Comparison of ENCODE assay signal across 8 cellular contexts in the genomic region with DNA sequence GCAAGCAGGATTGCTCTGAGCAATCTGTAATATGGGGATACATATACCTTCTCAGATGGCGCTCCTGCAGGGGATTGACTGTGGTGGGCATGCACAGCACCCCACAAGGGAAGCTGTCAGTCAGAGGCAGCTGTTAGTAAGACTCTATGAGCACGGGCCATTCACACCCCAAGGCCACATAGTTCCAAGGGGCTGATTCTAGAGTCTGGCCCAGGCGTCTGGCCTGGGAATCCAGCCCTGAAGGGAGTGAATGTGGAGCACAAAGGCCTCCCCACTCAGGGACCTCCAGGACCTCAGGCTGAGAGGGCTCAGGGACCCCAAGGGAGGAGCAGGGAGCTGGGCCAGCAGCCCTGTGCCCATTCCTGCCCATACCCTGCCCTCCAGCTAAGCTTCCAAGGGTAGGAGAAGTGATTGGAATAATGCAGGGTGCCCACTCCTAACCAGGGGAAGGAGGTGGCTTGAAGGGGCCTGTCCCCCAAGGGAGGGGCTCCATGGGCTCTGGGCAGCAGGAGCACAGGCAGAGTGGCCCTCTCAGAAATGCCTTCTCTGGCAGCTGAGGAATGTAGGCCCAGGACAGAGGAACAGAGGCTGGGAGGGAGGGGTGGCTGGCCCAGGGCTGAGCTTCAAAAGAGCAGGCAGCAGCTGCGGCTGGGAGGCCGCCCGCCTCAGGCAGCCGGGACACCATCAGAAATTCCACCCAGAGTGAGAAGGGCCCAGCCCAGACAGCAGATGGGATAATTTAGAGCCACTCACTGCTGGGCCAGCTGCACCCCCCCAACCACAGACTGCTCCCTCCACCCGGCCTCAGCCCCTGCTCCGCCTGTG. TPM values are rescaled to one million over a fixed set of nuclear protein-coding genes. Genes with fewer than 3 reads are reported as not detected.
DNase-seq lines count a peak whose midpoint lies in the region; ATAC-seq and TF ChIP-seq lines count a peak whose summit lies in the region.

No MANE protein-coding gene starts in this region.

- DNase-seq in HT-29 (ENCODE audit: low spot score) = peak; percentile 60
- DNase-seq in astrocyte of the spinal cord (ENCODE audit: low read depth, low spot score) = peak; percentile 71
- DNase-seq in iris pigment epithelial cell (ENCODE audit: low read depth) = peak; percentile 59
- no peak for DNase-seq in spleen
- no peak for DNase-seq in BE2C

- in situ Hi-C loops in astrocyte of the spinal cord (cut with HindIII; ENCODE audit: low sequenced_read_pairs) = no loop called here

- H3K9me3 ChIP-seq in spleen (no peaks in the 10 kb centered on the region), BE2C (no peaks in the 10 kb centered on the region)

- H3K4me3 ChIP-seq in astrocyte of the spinal cord (ENCODE audit: low read depth, low read length) (no peak overlapping the region), spleen (no peak overlapping the region), BE2C (ENCODE audit: low read depth, low read length) (no peak overlapping the region)

- peak overlapping the region in 7 of 8 donors; percentile 29 to 86 (median 73) for H3K27ac ChIP-seq in spleen

- ATAC-seq in GM21447 (IDR thresholded peaks at IDR 0.05; ENCODE audit: unreplicated experiment) = no peak
- ATAC-seq in HG03039 (IDR thresholded peaks at IDR 0.05; ENCODE audit: unreplicated experiment) = no peak
- ATAC-seq in HG02840 (IDR thresholded peaks at IDR 0.05; ENCODE audit: low FRiP score, unreplicated experiment) = no peak

- H3K36me3 ChIP-seq in spleen (no peaks in the 10 kb centered on the region), BE2C (no peaks in the 10 kb centered on the region)

- TF ChIP-seq CTCF in astrocyte of the spinal cord (IDR thresholded peaks at IDR 0.05; ENCODE audit: low read depth, low read length) (no peak), spleen (IDR thresholded peaks at IDR 0.05 in 8 of 11, conservative IDR thresholded peaks at IDR 0.05 in 3 of 11) (no peak), BE2C (IDR thresholded peaks at IDR 0.05; ENCODE audit: low read depth, low read length) (no peak)

- intact Hi-C loops in spleen (cut with DNase I; ENCODE audit: low total_unique reads) = loop anchor here (10.0 kb wide), 1 partner anchor 216 kb away; no protein-coding TSS in a partner anchor

- WGBS in spleen, 5 donors = 70 to 83% (median 79%) methylated on average over 4 to 9 of the region's 9 CpGs

- H3K4me1 ChIP-seq in spleen (peaks cover 28 to 93% (median 51%) of the 10 kb centered on the region in 6 donors), BE2C (no peaks in the 10 kb centered on the region)

- TF ChIP-seq POLR2A in spleen (IDR thresholded peaks at IDR 0.05) = no peak

- H3K27me3 ChIP-seq in spleen (replicated peaks in 1 of 7) (no peaks in the 10 kb centered on the region), BE2C (no peaks in the 10 kb centered on the region)

RNA-seq across cellular contexts. Expression of gene MRPS23, which starts 48.9 kb away (rescaled TPM):
- total RNA-seq in HT-29 (2014; rRNA removed; shearing (Covaris generic)) = 39.9 and 52.7 TPM in 2 replicates
- total RNA-seq in spleen = 10 to 100 TPM in 6 of 7 donors, 1 to 10 TPM in 1; 7.3 to 26.4 (median 22.4) TPM
- 10 to 100 TPM; 13.9 to 29.2 (median 28.6) TPM for polyA plus RNA-seq in spleen
- 156 TPM for polyA plus RNA-seq in BE2C (2012; ENCODE audit: insufficient read depth, insufficient read length, low read depth)

RNA-seq across cellular contexts. Expression of gene CUEDC1, which starts 56.5 kb away (rescaled TPM):
- total RNA-seq in HT-29 (2014; rRNA removed; shearing (Covaris generic)) = 37.6 and 45.5 TPM in 2 replicates
- total RNA-seq in spleen = 10 to 100 TPM; 13.2 to 23.5 (median 16.7) TPM
- polyA plus RNA-seq in spleen = 10 to 100 TPM in 1 of 3 donors, 1 to 10 TPM in 2; 5.4 to 15.7 (median 5.4) TPM
- 19.9 TPM for polyA plus RNA-seq in BE2C (2012; ENCODE audit: insufficient read depth, insufficient read length, low read depth)

Comparison
In these comparisons a context has a peak if more than half of its experiments do, and no peak if none do; other contexts are left out.
1. DNase-seq: peak in HT-29 (single experiment), astrocyte of the spinal cord (single experiment) and iris pigment epithelial cell (single experiment); none in spleen (single experiment) and BE2C (single experiment).